In the genomic region with DNA sequence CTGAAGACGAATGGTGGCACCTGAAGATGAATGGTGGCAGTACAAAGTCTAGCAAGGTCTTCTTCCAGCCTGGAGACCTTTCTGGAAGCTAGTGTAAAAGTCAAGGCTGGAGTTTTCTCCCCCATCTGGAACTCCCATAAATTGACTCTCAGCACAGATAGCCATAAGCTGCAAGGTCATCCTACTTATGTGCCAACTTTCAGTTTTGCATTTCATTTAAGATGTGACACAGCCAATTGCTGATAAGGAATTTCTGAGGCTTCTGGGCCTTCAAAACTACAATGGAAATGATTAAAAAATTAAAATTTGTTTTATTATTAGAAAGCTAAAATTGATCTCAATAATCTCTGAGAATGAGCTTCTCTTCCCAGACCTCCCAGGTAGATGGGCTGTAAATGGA, we compare ENCODE assay signal across 25 cellular contexts. TPM values are rescaled to one million over a fixed set of nuclear protein-coding genes. Genes with fewer than 3 reads are reported as not detected.
"Had no signal": no experiment of that assay in that cellular context is flagged by ENCODE, and none has a peak within 500 bp of the region (broad histone marks: within the 10 kb centered on the region; RNA-seq: fewer than 3 reads in every experiment).

No MANE protein-coding gene starts in this region.

- FAIRE-seq: frontal cortex, islet of Langerhans had no signal

- DNase-seq: effector memory CD8-positive, alpha-beta T cell; esophagus squamous epithelium; heart right ventricle; hypothalamus; kidney glomerular epithelial cell; naive thymus-derived CD4-positive, alpha-beta T cell; posterior cingulate gyrus; stimulated activated CD4-positive, alpha-beta T cell treated with anti-CD3 and anti-CD28 coated beads, Interleukin-2, amount 100 ng/mL, for 24 hours; stimulated activated CD4-positive, alpha-beta T cell treated with anti-CD3 and anti-CD28 coated beads, Interleukin-4, amount 100 ng/mL, for 4 hours; stimulated activated naive B cell treated with anti-CD40 and anti-IgM and Interleukin-4, amounts not matched to agents 10 μg/mL and 1 μg/mL and 100 μg/mL, for 72 hours; stimulated activated naive CD8-positive, alpha-beta T cell treated with anti-CD3 and anti-CD28 coated beads, Interleukin-15, amount 100 ng/mL, for 72 hours; testis; upper lobe of right lung had no signal

- H3K27me3 ChIP-seq: esophagus squamous epithelium, neutrophil, testis, tibial nerve, upper lobe of right lung, vagina had no signal

- H3K4me1 ChIP-seq: heart right ventricle, testis, tibial nerve, upper lobe of right lung, vagina had no signal

- H3K4me3 ChIP-seq: esophagus squamous epithelium, heart right ventricle, testis, tibial nerve, upper lobe of right lung, vagina had no signal

- H3K36me3 ChIP-seq: esophagus squamous epithelium, heart right ventricle, neutrophil, tibial nerve, upper lobe of right lung, vagina had no signal

- H3K27ac ChIP-seq: epithelial cell of prostate, esophagus squamous epithelium, heart right ventricle, neutrophil, testis, tibial nerve, upper lobe of right lung, vagina had no signal

- ATAC-seq: effector memory CD8-positive, alpha-beta T cell; heart right ventricle; naive thymus-derived CD4-positive, alpha-beta T cell; sciatic nerve; stimulated activated naive B cell treated with anti-CD40 and anti-IgM and Interleukin-4, amounts not matched to agents 10 μg/mL and 1 μg/mL and 100 μg/mL, for 72 hours; stimulated activated naive CD8-positive, alpha-beta T cell treated with anti-CD3 and anti-CD28 coated beads, Interleukin-15, amount 100 ng/mL, for 72 hours; upper lobe of right lung had no signal

- H3K9me3 ChIP-seq: esophagus squamous epithelium, heart right ventricle, neutrophil, testis, tibial nerve, upper lobe of right lung, vagina had no signal

RNA-seq across cellular contexts. Expression of a gene that starts 10.2 kb away (rescaled TPM):
- total RNA-seq: frontal cortex, lung microvascular endothelial cell, mononuclear cell, pulmonary artery endothelial cell, skeletal muscle tissue, subcutaneous adipose tissue had no signal
- polyA plus RNA-seq: naive thymus-derived CD4-positive, alpha-beta T cell had no signal
